In genomic region chr2:42796427-42797248, GRCh38 we compare ENCODE assay signal across 14 cellular contexts. TPM values are rescaled to one million over a fixed set of nuclear protein-coding genes. Genes with fewer than 3 reads are reported as not detected.
A peak's percentile ranks its signal among the peaks of the same experiment; 100 is the strongest.
DNase-seq lines count a peak whose midpoint lies in the region; TF ChIP-seq lines count a peak whose summit lies in the region.
"Had no signal": no experiment of that assay in that cellular context is flagged by ENCODE, and none has a peak within 500 bp of the region (broad histone marks: within the 10 kb centered on the region; RNA-seq: fewer than 3 reads in every experiment).

No MANE protein-coding gene starts in this region.

- H3K4me1 ChIP-seq in GM23248 (ENCODE audit: insufficient read depth) (no peaks in the 10 kb centered on the region), SJCRH30 (peaks cover 24% of the 10 kb centered on the region), smooth muscle cell (ENCODE audit: low read depth) (peaks cover 11% of the 10 kb centered on the region)

- H3K4me2 ChIP-seq in GM23248 (ENCODE audit: unreplicated experiment) (no peak overlapping the region), smooth muscle cell (peak overlapping the region; percentile 2)
- H3K4me2 ChIP-seq: A549 had no signal

- H3K4me3 ChIP-seq in GM23248 (no peak overlapping the region), SJCRH30 (peak overlapping the region; percentile 43), smooth muscle cell (no peak overlapping the region), lower leg skin (ENCODE audit: low read depth, poor library complexity, severe bottlenecking) (no peak overlapping the region)
- H3K4me3 ChIP-seq: A549 had no signal

- POLR2A ChIA-PET in activated CD4-positive, alpha-beta memory T cell treated with anti-CD3 and anti-CD28 coated beads for 36 hours (lab: Charles Lee): interaction anchor here (4.2 kb wide), 1 partner anchor 14 kb away, joined by 19 read pairs; no protein-coding TSS in a partner anchor
- POLR2A ChIA-PET in activated CD4-positive, alpha-beta memory T cell treated with anti-CD3 and anti-CD28 coated beads, Interleukin-2, amount 10 ng/mL, durations not matched to agents 7 days and 5 days (lab: Charles Lee): interaction anchor here (5.9 kb wide), 1 partner anchor 13 kb away, joined by 31 read pairs; no protein-coding TSS in a partner anchor

- in situ Hi-C loops in GM23248 (cut with MboI): no loop called here

- H4K20me1 ChIP-seq in GM23248 (ENCODE audit: insufficient read depth) (no peaks in the 10 kb centered on the region), smooth muscle cell (ENCODE audit: low read depth) (no peaks in the 10 kb centered on the region)

- H3K79me2 ChIP-seq in GM23248 (ENCODE audit: insufficient read depth) (no peaks in the 10 kb centered on the region), smooth muscle cell (ENCODE audit: low read depth) (no peaks in the 10 kb centered on the region)

- H3F3A ChIP-seq in GM23248 (ENCODE audit: insufficient read depth) (no peaks in the 10 kb centered on the region), smooth muscle cell (ENCODE audit: low read depth) (peaks cover 9% of the 10 kb centered on the region)

- peaks cover 34% of the 10 kb centered on the region for H3K27me3 Mint-ChIP-seq in activated CD4-positive, alpha-beta memory T cell treated with anti-CD3 and anti-CD28 coated beads for 36 hours
- H3K27me3 Mint-ChIP-seq in activated CD4-positive, alpha-beta memory T cell treated with anti-CD3 and anti-CD28 coated beads, Interleukin-2, amount 10 ng/mL, durations not matched to agents 7 days and 5 days: peaks cover 38% of the 10 kb centered on the region

- H3K9ac ChIP-seq in GM23248 (no peak overlapping the region), smooth muscle cell (ENCODE audit: low read depth) (no peak overlapping the region)

- CTCF ChIA-PET in activated CD4-positive, alpha-beta memory T cell treated with anti-CD3 and anti-CD28 coated beads for 36 hours (lab: Charles Lee): interaction anchor here (1.0 kb wide), 1 partner anchor 151 kb away, joined by 3 read pairs; no protein-coding TSS in a partner anchor
- CTCF ChIA-PET in activated CD4-positive, alpha-beta memory T cell treated with anti-CD3 and anti-CD28 coated beads, Interleukin-2, amount 10 ng/mL, durations not matched to agents 7 days and 5 days (lab: Charles Lee): interaction anchor here (1.3 to 2.1 kb wide), 2 partner anchors 14 to 32 kb away, joined by 6 read pairs; no protein-coding TSS in a partner anchor

- H2AFZ ChIP-seq in GM23248 (peak overlapping the region; percentile 35; the same call in 1 of the 2 replicates), smooth muscle cell (ENCODE audit: low read depth) (peak overlapping the region; percentile 5)

- no peak overlapping the region for H3K4me3 Mint-ChIP-seq in activated CD4-positive, alpha-beta memory T cell treated with anti-CD3 and anti-CD28 coated beads for 36 hours
- no peak overlapping the region for H3K4me3 Mint-ChIP-seq in activated CD4-positive, alpha-beta memory T cell treated with anti-CD3 and anti-CD28 coated beads, Interleukin-2, amount 10 ng/mL, durations not matched to agents 7 days and 5 days
- H3K4me3 Mint-ChIP-seq: activated naive CD8-positive, alpha-beta T cell; HFFc6 had no signal

- no peaks in the 10 kb centered on the region for H3K36me3 Mint-ChIP-seq in activated CD4-positive, alpha-beta memory T cell treated with anti-CD3 and anti-CD28 coated beads for 36 hours
- peaks cover 3% of the 10 kb centered on the region for H3K36me3 Mint-ChIP-seq in activated CD4-positive, alpha-beta memory T cell treated with anti-CD3 and anti-CD28 coated beads, Interleukin-2, amount 10 ng/mL, durations not matched to agents 7 days and 5 days (ENCODE audit: low read depth)

- H3K9me3 ChIP-seq in GM23248 (ENCODE audit: low read depth) (no peaks in the 10 kb centered on the region), SJCRH30 (replicated peaks) (peaks cover 3% of the 10 kb centered on the region; the same call in 1 of the 2 replicates), smooth muscle cell (replicated peaks; ENCODE audit: low read depth) (no peaks in the 10 kb centered on the region)
- H3K9me3 ChIP-seq: A549 had no signal

- H3K4me1 Mint-ChIP-seq in activated CD4-positive, alpha-beta memory T cell treated with anti-CD3 and anti-CD28 coated beads for 36 hours (ENCODE audit: low read depth): peaks cover 20% of the 10 kb centered on the region
- peaks cover 18% of the 10 kb centered on the region for H3K4me1 Mint-ChIP-seq in activated CD4-positive, alpha-beta memory T cell treated with anti-CD3 and anti-CD28 coated beads, Interleukin-2, amount 10 ng/mL, durations not matched to agents 7 days and 5 days

- H3K27ac Mint-ChIP-seq in activated CD4-positive, alpha-beta memory T cell treated with anti-CD3 and anti-CD28 coated beads for 36 hours: peak overlapping the region; percentile 15
- no peak overlapping the region for H3K27ac Mint-ChIP-seq in activated CD4-positive, alpha-beta memory T cell treated with anti-CD3 and anti-CD28 coated beads, Interleukin-2, amount 10 ng/mL, durations not matched to agents 7 days and 5 days
- H3K27ac Mint-ChIP-seq: activated naive CD8-positive, alpha-beta T cell had no signal

- H3K27me3 ChIP-seq in GM23248 (replicated peaks; ENCODE audit: insufficient read depth): peaks cover 24% of the 10 kb centered on the region
- H3K27me3 ChIP-seq in SJCRH30: no peaks in the 10 kb centered on the region
- H3K27me3 ChIP-seq in smooth muscle cell (ENCODE audit: low read depth): no peaks in the 10 kb centered on the region

- H3K27ac ChIP-seq in GM23248 (no peak overlapping the region), SJCRH30 (peak overlapping the region; percentile 89), smooth muscle cell (ENCODE audit: low read depth) (peak overlapping the region; percentile 79)

- no peaks in the 10 kb centered on the region for H3K36me3 ChIP-seq in GM23248 (ENCODE audit: low read depth)
- H3K36me3 ChIP-seq in SJCRH30: no peaks in the 10 kb centered on the region
- H3K36me3 ChIP-seq in smooth muscle cell (ENCODE audit: low read depth): no peaks in the 10 kb centered on the region

- intact Hi-C loops in activated CD4-positive, alpha-beta memory T cell treated with anti-CD3 and anti-CD28 coated beads for 36 hours (cut with micrococcal nuclease): loop anchor here (10.0 kb wide), 1 partner anchor 302 kb away; the partner anchor contains the start of gene KCNG3
- intact Hi-C loops in lower leg skin (cut with DNase I; ENCODE audit: low total_unique reads): no loop called here

- no peak for DNase-seq in activated CD4-positive, alpha-beta memory T cell treated with anti-CD3 and anti-CD28 coated beads for 36 hours
- no peak for DNase-seq in activated CD4-positive, alpha-beta memory T cell treated with anti-CD3 and anti-CD28 coated beads, Interleukin-2, amount 10 ng/mL, durations not matched to agents 7 days and 5 days
- DNase-seq in GM23248 (no peak), SJCRH30 (peak in 1 of 2 experiments; percentile 75), smooth muscle cell (lab: John Stamatoyannopoulos, UW; ENCODE audit: unreplicated experiment) (no peak), lower leg skin (ENCODE audit: low spot score in 2 of 2) (no peak)
- no peak for DNase-seq in stimulated activated CD8-positive, alpha-beta memory T cell treated with anti-CD3 and anti-CD28 coated beads, Interleukin-4, amount 100 ng/mL, for 48 hours
- no peak for DNase-seq in activated CD4-positive, alpha-beta T cell treated with anti-CD3 and anti-CD28 coated beads for 1 hour
- DNase-seq: GF-D8, HFFc6, left colon had no signal

- no peaks in the 10 kb centered on the region for H3K9me3 Mint-ChIP-seq in activated CD4-positive, alpha-beta memory T cell treated with anti-CD3 and anti-CD28 coated beads for 36 hours
- no peaks in the 10 kb centered on the region for H3K9me3 Mint-ChIP-seq in activated CD4-positive, alpha-beta memory T cell treated with anti-CD3 and anti-CD28 coated beads, Interleukin-2, amount 10 ng/mL, durations not matched to agents 7 days and 5 days
- H3K9me3 Mint-ChIP-seq: HFFc6 had no signal

- 91 to 92% methylated on average over 7 of the region's 7 CpGs for WGBS in GM23248 (ENCODE audit: low coverage in 1 of 2, low lambda C conversion rate in 2 of 2, missing lambda C conversion rate in 2 of 2), 2 experiments
- WGBS in smooth muscle cell (ENCODE audit: low lambda C conversion rate): 85% methylated on average over 7 of the region's 7 CpGs
- 77 to 81% methylated on average over 7 of the region's 7 CpGs for WGBS in lower leg skin, 2 donors

- TF ChIP-seq CTCF in smooth muscle cell (IDR thresholded peaks at IDR 0.05; ENCODE audit: borderline replicate concordance, insufficient read depth, poor library complexity, severe bottlenecking) (no peak), lower leg skin (IDR thresholded peaks at IDR 0.05) (no peak)

- no peaks in the 10 kb centered on the region for H3K9me2 ChIP-seq in GM23248 (ENCODE audit: insufficient read depth)

- no peak for TF ChIP-seq POLR2A in lower leg skin (IDR thresholded peaks at IDR 0.05)

RNA-seq across cellular contexts. Expression of gene HAAO, which starts 4.3 kb away (rescaled TPM):
- total RNA-seq in activated CD4-positive, alpha-beta memory T cell treated with anti-CD3 and anti-CD28 coated beads for 36 hours: under 1 TPM in 1 of 2 experiments, not detected in 1; 0.17 TPM
- total RNA-seq in activated CD4-positive, alpha-beta memory T cell treated with anti-CD3 and anti-CD28 coated beads, Interleukin-2, amount 10 ng/mL, durations not matched to agents 7 days and 5 days: under 1 TPM; 0.18 to 0.28 TPM
- total RNA-seq in GM23248 (2014; rRNA removed; shearing (Covaris generic)): not detected in 2 replicates
- 0.36 TPM in 1 of 2 replicates, not detected in the other for polyA plus RNA-seq in GM23248 (2016; fragmentation: Nextera tagmentation; extraction: Ambion mirVana)
- 3.5 and 4.7 TPM in 2 replicates for total RNA-seq in SJCRH30 (2014; rRNA removed; shearing (Covaris generic))
- total RNA-seq in smooth muscle cell: 4.5 and 7.1 TPM in 2 replicates
- polyA plus RNA-seq in smooth muscle cell: 10.2 and 10.3 TPM in 2 replicates
- 1 to 10 TPM; 1.7 to 4.3 (median 3.3) TPM for total RNA-seq in lower leg skin
- polyA plus RNA-seq: A549 had no signal

RNA-seq across cellular contexts. Expression of gene OXER1, which starts 32.7 kb away (rescaled TPM):
- not detected for total RNA-seq in activated CD4-positive, alpha-beta memory T cell treated with anti-CD3 and anti-CD28 coated beads for 36 hours
- total RNA-seq in activated CD4-positive, alpha-beta memory T cell treated with anti-CD3 and anti-CD28 coated beads, Interleukin-2, amount 10 ng/mL, durations not matched to agents 7 days and 5 days: not detected
- not detected in 2 replicates for total RNA-seq in GM23248 (2014; rRNA removed; shearing (Covaris generic))
- polyA plus RNA-seq in GM23248 (2016; fragmentation: Nextera tagmentation; extraction: Ambion mirVana) (not detected in 2 replicates), smooth muscle cell (2.2 and 2.6 TPM in 2 replicates)
- 1.8 and 2.0 TPM in 2 replicates for total RNA-seq in SJCRH30 (2014; rRNA removed; shearing (Covaris generic))
- total RNA-seq in smooth muscle cell (0.54 TPM in 1 of 2 replicates, not detected in the other), lower leg skin (1 to 10 TPM in 2 of 4 donors, under 1 TPM in 1, not detected in 1; 0.84 to 2.5 (median 1.7) TPM)
- total RNA-seq: HFFc6, pulmonary artery endothelial cell had no signal
- polyA plus RNA-seq: A549 had no signal
